In the genomic region with DNA sequence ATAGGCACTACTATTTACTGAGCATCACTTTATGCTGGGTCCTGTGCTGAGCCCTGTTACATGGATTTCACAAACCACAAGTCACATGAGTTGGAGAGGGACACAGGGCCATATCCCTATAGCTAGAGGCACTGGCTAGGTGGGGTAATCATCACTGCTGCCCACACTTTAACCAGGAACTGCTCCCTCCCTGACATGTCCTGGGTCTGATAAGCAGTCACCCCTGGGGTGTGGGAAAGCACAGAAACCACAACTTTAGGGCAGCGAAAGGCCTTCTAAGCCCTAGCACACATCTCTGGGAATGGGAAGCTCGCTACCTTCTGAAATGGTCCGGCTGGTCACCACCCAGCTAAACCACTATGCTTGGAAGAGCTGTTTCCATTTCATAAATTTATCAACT, we compare ENCODE assay signal across 1 cellular context.
TF ChIP-seq lines count a peak whose summit lies in the region.

No MANE protein-coding gene starts in this region.

TF ChIP-seq in K562, 482 proteins besides CTCF, POLR2A, EP300 and RAD21 (continued from another document):
- TF ChIP-seq PRDM10 (IDR thresholded peaks at IDR 0.05; ENCODE audit: partially characterized antibody) (peak; percentile 5), SRF (CRISPR knock-in tag; IDR thresholded peaks at IDR 0.05) (peak in 1 of 2 experiments; percentile 62; a peak in 2 of 4 replicates), ELF1 (tag; IDR thresholded peaks at IDR 0.05) (peak; percentile 74), KDM1A (IDR thresholded peaks at IDR 0.05) (peak in 1 of 2 experiments; percentile 35; a peak in 2 of 4 replicates), GABPA (tag; conservative IDR thresholded peaks at IDR 0.05; ENCODE audit: low read depth) (no peak)
